Comparison of ENCODE assay signal across 8 cellular contexts in genomic region chr1:90850181-90850924, GRCh38.
DNase-seq lines count a peak whose midpoint lies in the region; ATAC-seq and TF ChIP-seq lines count a peak whose summit lies in the region.

No MANE protein-coding gene starts in this region.

- H3K4me1 ChIP-seq in BLaER1 treated with 17β-estradiol and CSF1 and Interleukin-3, amounts not matched to agents 10 nM and 100 nM = peaks cover 0 to 12% (median 4%) of the 10 kb centered on the region in 10 experiments; a peak in 8 of 20 replicates
- peaks cover 2 to 7% of the 10 kb centered on the region in 2 donors for H3K4me1 ChIP-seq in esophagus (ENCODE audit: control insufficient read depth in 2 of 2, insufficient read depth in 2 of 2, low read length in 1 of 2)

- no peaks in the 10 kb centered on the region for H3K9me3 ChIP-seq in BLaER1 treated with 17β-estradiol and CSF1 and Interleukin-3, amounts not matched to agents 10 nM and 100 nM (replicated peaks in 1 of 11)
- no peaks in the 10 kb centered on the region for H3K9me3 ChIP-seq in SK-N-MC (ENCODE audit: low read depth, low read length)
- H3K9me3 ChIP-seq in esophagus (ENCODE audit: control insufficient read depth in 2 of 2, insufficient read depth in 1 of 2, low read depth in 1 of 2, low read length in 1 of 2) = no peaks in the 10 kb centered on the region

- 11 to 15% methylated on average over 22 of the region's 22 CpGs for WGBS in esophagus, 2 donors

- no peak for TF ChIP-seq CTCF in GM20000 (IDR thresholded peaks at IDR 0.05; ENCODE audit: extremely low read depth, missing control alignments)

- H3K4me3 Mint-ChIP-seq in naive thymus-derived CD8-positive, alpha-beta T cell = peak overlapping the region; percentile 79 to 91 (median 84)

- H3K27ac Mint-ChIP-seq in naive thymus-derived CD8-positive, alpha-beta T cell = no peak overlapping the region

- POLR2A ChIA-PET in naive thymus-derived CD8-positive, alpha-beta T cell (lab: Charles Lee) = no interaction called here

- H3K27ac ChIP-seq in BLaER1 treated with 17β-estradiol and CSF1 and Interleukin-3, amounts not matched to agents 10 nM and 100 nM = peak overlapping the region in 9 of 11 experiments; percentile 48 to 78 (median 73); a peak in 18 of 22 replicates
- H3K27ac ChIP-seq in SK-N-MC (no peak overlapping the region), esophagus (ENCODE audit: low read depth in 2 of 2, low read length in 1 of 2) (no peak overlapping the region)

- peak overlapping the region; percentile 71 to 87 (median 81) for H3K9ac ChIP-seq in BLaER1 treated with 17β-estradiol and CSF1 and Interleukin-3, amounts not matched to agents 10 nM and 100 nM
- peak overlapping the region; percentile 91 for H3K9ac ChIP-seq in SK-N-MC (ENCODE audit: insufficient read length)

- H3K4me3 ChIP-seq in BLaER1 treated with 17β-estradiol and CSF1 and Interleukin-3, amounts not matched to agents 10 nM and 100 nM = peak overlapping the region; percentile 76 to 89 (median 80)
- H3K4me3 ChIP-seq in SK-N-MC = peak overlapping the region; percentile 98
- peak overlapping the region; percentile 57 to 71 for H3K4me3 ChIP-seq in esophagus (ENCODE audit: low read depth in 1 of 2, low read length in 2 of 2)

- H3K36me3 Mint-ChIP-seq in naive thymus-derived CD8-positive, alpha-beta T cell = peaks cover 0 to 2% (median 0%) of the 10 kb centered on the region in 3 donors

- DNase-seq in H4 (ENCODE audit: low spot score) = peak; percentile 7
- no peak for DNase-seq in SK-N-MC (ENCODE audit: low read depth, low spot score)
- DNase-seq in naive thymus-derived CD8-positive, alpha-beta T cell = no peak
- no peak for DNase-seq in GM20000 (ENCODE audit: low spot score)
- no peak for DNase-seq in foreskin melanocyte

- peaks cover 14 to 70% (median 44%) of the 10 kb centered on the region in 5 donors for H3K27me3 Mint-ChIP-seq in naive thymus-derived CD8-positive, alpha-beta T cell

- H3K9me3 Mint-ChIP-seq in naive thymus-derived CD8-positive, alpha-beta T cell = no peaks in the 10 kb centered on the region

- H3K4me2 ChIP-seq in BLaER1 treated with 17β-estradiol and CSF1 and Interleukin-3, amounts not matched to agents 10 nM and 100 nM = peak overlapping the region; percentile 91 to 97 (median 95)

- ATAC-seq in naive thymus-derived CD8-positive, alpha-beta T cell = no peak
- no peak for ATAC-seq in GM19035 (IDR thresholded peaks at IDR 0.05; ENCODE audit: unreplicated experiment)

- no peaks in the 10 kb centered on the region for H3K27me3 ChIP-seq in BLaER1 treated with 17β-estradiol and CSF1 and Interleukin-3, amounts not matched to agents 10 nM and 100 nM
- peaks cover 0 to 3% of the 10 kb centered on the region in 2 donors for H3K27me3 ChIP-seq in esophagus (ENCODE audit: control insufficient read depth in 1 of 2, insufficient read depth in 2 of 2, low read length in 2 of 2)

- no peaks in the 10 kb centered on the region for H4K20me1 ChIP-seq in BLaER1 treated with 17β-estradiol and CSF1 and Interleukin-3, amounts not matched to agents 10 nM and 100 nM

- H3K36me3 ChIP-seq in BLaER1 treated with 17β-estradiol and CSF1 and Interleukin-3, amounts not matched to agents 10 nM and 100 nM = no peaks in the 10 kb centered on the region
- no peaks in the 10 kb centered on the region for H3K36me3 ChIP-seq in SK-N-MC (ENCODE audit: insufficient read depth, low read length)
- no peaks in the 10 kb centered on the region for H3K36me3 ChIP-seq in esophagus (ENCODE audit: control insufficient read depth in 2 of 2, insufficient read depth in 2 of 2, low read length in 1 of 2)

- peaks cover 0 to 20% (median 14%) of the 10 kb centered on the region in 4 donors for H3K4me1 Mint-ChIP-seq in naive thymus-derived CD8-positive, alpha-beta T cell

Comparison
In these comparisons a context has a peak if more than half of its experiments do, and no peak if none do; other contexts are left out.
1. H3K27ac ChIP-seq: peak in BLaER1 treated with 17β-estradiol and CSF1 and Interleukin-3, amounts not matched to agents 10 nM and 100 nM (9 of 11); none in SK-N-MC (single experiment) and esophagus (0 of 2).
2. Peak in every context shown above with its lines, with median percentiles within 50 percentile points of each other: H3K4me3 ChIP-seq.